In genomic region chr17:77128895-77129567, GRCh38 we compare ENCODE assay signal across 10 cellular contexts. TPM values are rescaled to one million over a fixed set of nuclear protein-coding genes. Genes with fewer than 3 reads are reported as not detected.
DNase-seq lines count a peak whose midpoint lies in the region; ATAC-seq and TF ChIP-seq lines count a peak whose summit lies in the region.
"Had no signal": no experiment of that assay in that cellular context is flagged by ENCODE, and none has a peak within 500 bp of the region (broad histone marks: within the 10 kb centered on the region; RNA-seq: fewer than 3 reads in every experiment).

No MANE protein-coding gene starts in this region.

- no peaks in the 10 kb centered on the region for H3K36me3 Mint-ChIP-seq in natural killer cell treated with Interleukin-12 subunit alpha and Interleukin-12 subunit beta and Interleukin-15 and Interleukin-18, amount 100 ng/mL, for 72 hours

- H3K4me1 Mint-ChIP-seq in natural killer cell treated with Interleukin-12 subunit alpha and Interleukin-12 subunit beta and Interleukin-15 and Interleukin-18, amount 100 ng/mL, for 72 hours (ENCODE audit: low read depth in 2 of 2), result peaks cover 17 to 23% of the 10 kb centered on the region in 2 donors

- 20% methylated on average over 10 of the region's 10 CpGs for WGBS in right cardiac atrium

- no peak for TF ChIP-seq POLR2A in uterus (IDR thresholded peaks at IDR 0.05)

- H3K27me3 Mint-ChIP-seq in natural killer cell treated with Interleukin-12 subunit alpha and Interleukin-12 subunit beta and Interleukin-15 and Interleukin-18, amount 100 ng/mL, for 72 hours, result no peaks in the 10 kb centered on the region

- peak overlapping the region; percentile 4 for H3K4me3 Mint-ChIP-seq in natural killer cell treated with Interleukin-12 subunit alpha and Interleukin-12 subunit beta and Interleukin-15 and Interleukin-18, amount 100 ng/mL, for 72 hours

- no peak for ATAC-seq in right cardiac atrium
- ATAC-seq in Right ventricle myocardium superior (ENCODE audit: poor library complexity), result no peak
- ATAC-seq in natural killer cell treated with Interleukin-12 subunit alpha and Interleukin-12 subunit beta and Interleukin-15 and Interleukin-18, amount 100 ng/mL, for 72 hours, result no peak

- H3K4me3 ChIP-seq in right cardiac atrium (ENCODE audit: low read length) (peak overlapping the region; percentile 19), uterus (no peak overlapping the region), WERI-Rb-1 (ENCODE audit: low read depth, low read length) (no peak overlapping the region)

- TF ChIP-seq CTCF in uterus (IDR thresholded peaks at IDR 0.05) (no peak), WERI-Rb-1 (IDR thresholded peaks at IDR 0.05; ENCODE audit: low read depth, low read length) (no peak)

- H3K9me3 ChIP-seq in right cardiac atrium (ENCODE audit: control insufficient read depth, low read length) (no peaks in the 10 kb centered on the region), uterus (no peaks in the 10 kb centered on the region), WERI-Rb-1 (ENCODE audit: severe bottlenecking) (no peaks in the 10 kb centered on the region)

- peak overlapping the region; percentile 89 to 94 for H3K27ac Mint-ChIP-seq in natural killer cell treated with Interleukin-12 subunit alpha and Interleukin-12 subunit beta and Interleukin-15 and Interleukin-18, amount 100 ng/mL, for 72 hours

- H3K9me3 Mint-ChIP-seq in natural killer cell treated with Interleukin-12 subunit alpha and Interleukin-12 subunit beta and Interleukin-15 and Interleukin-18, amount 100 ng/mL, for 72 hours, result no peaks in the 10 kb centered on the region

- intact Hi-C loops in right cardiac atrium (cut with DNase I) (no loop called here), Right ventricle myocardium superior (cut with DNase I) (no loop called here), uterus (cut with DNase I; ENCODE audit: low total_unique reads) (no loop called here)

- H3K27ac ChIP-seq in right cardiac atrium (ENCODE audit: low read length) (peak overlapping the region; percentile 95), uterus (peak overlapping the region; percentile 47 to 75), WERI-Rb-1 (no peak overlapping the region)

- H3K27me3 ChIP-seq in right cardiac atrium (ENCODE audit: control insufficient read depth, insufficient read depth), result no peaks in the 10 kb centered on the region
- H3K27me3 ChIP-seq in uterus, result no peaks in the 10 kb centered on the region
- no peaks in the 10 kb centered on the region for H3K27me3 ChIP-seq in WERI-Rb-1 (ENCODE audit: insufficient read depth, low read depth, severe bottlenecking)

- DNase-seq in right cardiac atrium, result no peak
- no peak for DNase-seq in Right ventricle myocardium superior
- DNase-seq in cerebellar cortex (ENCODE audit: low spot score), result peak; percentile 59
- DNase-seq in natural killer cell treated with Interleukin-12 subunit alpha and Interleukin-12 subunit beta and Interleukin-15 and Interleukin-18, amount 100 ng/mL, for 72 hours (ENCODE audit: low spot score), result no peak
- no peak for DNase-seq in uterus
- DNase-seq in glomerular visceral epithelial cell (ENCODE audit: extremely low spot score), result no peak
- DNase-seq in WERI-Rb-1, result no peak
- DNase-seq in hypothalamus (lab: John Stamatoyannopoulos, UW), result no peak
- DNase-seq: activated CD4-positive, CD25-positive, alpha-beta regulatory T cell; kidney glomerular epithelial cell had no signal

- peaks cover 7% of the 10 kb centered on the region for H3K4me1 ChIP-seq in right cardiac atrium (ENCODE audit: control insufficient read depth, insufficient read depth, low read length)
- peaks cover 9 to 11% of the 10 kb centered on the region in 2 donors for H3K4me1 ChIP-seq in uterus

- no peaks in the 10 kb centered on the region for H3K36me3 ChIP-seq in uterus
- no peaks in the 10 kb centered on the region for H3K36me3 ChIP-seq in WERI-Rb-1

RNA-seq across cellular contexts. Expression of gene SEC14L1, which starts 11.7 kb away (rescaled TPM):
- total RNA-seq in right cardiac atrium (10 to 100 TPM; 47.2 to 58.4 (median 50.1) TPM), Right ventricle myocardium superior (63.9 TPM), uterus (100 to 1,000 TPM in 1 of 4 donors, 10 to 100 TPM in 3; 38.2 to 128 (median 42.6) TPM)
- 39.6 TPM for polyA plus RNA-seq in right cardiac atrium
- total RNA-seq in natural killer cell treated with Interleukin-12 subunit alpha and Interleukin-12 subunit beta and Interleukin-15 and Interleukin-18, amount 100 ng/mL, for 72 hours, result 100 to 1,000 TPM in 1 of 2 donors, 10 to 100 TPM in 1; 91.6 to 117 TPM
